21 cellular contexts compared by ENCODE assay signal in genomic region chr9:91867740-91868139, GRCh38.
"Had no signal": no experiment of that assay in that cellular context is flagged by ENCODE, and none has a peak within 500 bp of the region (broad histone marks: within the 10 kb centered on the region; RNA-seq: fewer than 3 reads in every experiment).

No MANE protein-coding gene starts in this region.

- H3K9me3 ChIP-seq: esophagus muscularis mucosa, heart left ventricle, ovary, prostate gland, suprapubic skin, thyroid gland had no signal

- H3K4me1 Mint-ChIP-seq: central memory CD8-positive, alpha-beta T cell had no signal

- H3K4me3 Mint-ChIP-seq: central memory CD8-positive, alpha-beta T cell; naive thymus-derived CD4-positive, alpha-beta T cell; type B pancreatic cell had no signal

- H3K27ac ChIP-seq: dorsolateral prefrontal cortex, epithelial cell of prostate, esophagus muscularis mucosa, ovary, prostate gland, suprapubic skin, thyroid gland had no signal

- H3K9me3 Mint-ChIP-seq: central memory CD8-positive, alpha-beta T cell; naive thymus-derived CD4-positive, alpha-beta T cell; type B pancreatic cell had no signal

- H3K27me3 ChIP-seq: dorsolateral prefrontal cortex, esophagus muscularis mucosa, heart left ventricle, ovary, suprapubic skin, thyroid gland had no signal

- H3K27ac Mint-ChIP-seq: naive thymus-derived CD4-positive, alpha-beta T cell; type B pancreatic cell had no signal

- H3K4me3 ChIP-seq: dorsolateral prefrontal cortex, esophagus muscularis mucosa, heart left ventricle, ovary, prostate gland, skin epidermis, suprapubic skin, thyroid gland had no signal

- ATAC-seq: heart left ventricle; naive thymus-derived CD4-positive, alpha-beta T cell; sciatic nerve had no signal

- H3K36me3 ChIP-seq: esophagus muscularis mucosa, heart left ventricle, ovary, prostate gland, suprapubic skin, thyroid gland had no signal

- H3K36me3 Mint-ChIP-seq: naive thymus-derived CD4-positive, alpha-beta T cell had no signal

- DNase-seq: cortex of kidney; dorsolateral prefrontal cortex; effector memory CD4-positive, alpha-beta T cell; foreskin melanocyte; heart left ventricle; hypothalamus; kidney glomerular epithelial cell; naive thymus-derived CD4-positive, alpha-beta T cell; nucleus accumbens; ovary; stimulated activated CD4-positive, alpha-beta T cell treated with anti-CD3 and anti-CD28 coated beads, Interleukin-2, amount 100 ng/mL, for 48 hours; stimulated activated naive CD4-positive, alpha-beta T cell treated with Interleukin-2 at 50 U/mL for 16 hours; thyroid gland had no signal

- H3K4me1 ChIP-seq: heart left ventricle, prostate gland, suprapubic skin had no signal
